ENCODE assay signal across 11 cellular contexts in genomic region chr10:74153123-74153522, GRCh38. TPM values are rescaled to one million over a fixed set of nuclear protein-coding genes. Genes with fewer than 3 reads are reported as not detected.
DNase-seq lines count a peak whose midpoint lies in the region; ATAC-seq and TF ChIP-seq lines count a peak whose summit lies in the region.
"Had no signal": no experiment of that assay in that cellular context is flagged by ENCODE, and none has a peak within 500 bp of the region (broad histone marks: within the 10 kb centered on the region; RNA-seq: fewer than 3 reads in every experiment).

No MANE protein-coding gene starts in this region.

- H3K9me3 Mint-ChIP-seq in endodermal cell (no peaks in the 10 kb centered on the region), progenitor cell of endocrine pancreas (ENCODE audit: low read depth) (no peaks in the 10 kb centered on the region)
- no peaks in the 10 kb centered on the region for H3K9me3 Mint-ChIP-seq in stimulated activated naive B cell treated with anti-CD40 and anti-IgM and Interleukin-4, amounts not matched to agents 10 μg/mL and 1 μg/mL and 100 μg/mL, for 72 hours

- peak overlapping the region; percentile 68 for H3K4me2 ChIP-seq in DOHH2 (ENCODE audit: low read length)

- no peak overlapping the region for H3K27ac ChIP-seq in DOHH2 (ENCODE audit: low read depth, low read length)
- no peak overlapping the region for H3K27ac ChIP-seq in endodermal cell (ENCODE audit: low read depth, low read length)
- no peak overlapping the region for H3K27ac ChIP-seq in stomach
- H3K27ac ChIP-seq: vagina had no signal

- H3K27me3 ChIP-seq in DOHH2 (ENCODE audit: control insufficient read depth, low read length) (no peaks in the 10 kb centered on the region), endodermal cell (ENCODE audit: control insufficient read depth, insufficient read depth, low read length, poor library complexity, severe bottlenecking) (no peaks in the 10 kb centered on the region), stomach (no peaks in the 10 kb centered on the region)
- H3K27me3 ChIP-seq: vagina had no signal

- TF ChIP-seq POLR2A in stomach (IDR thresholded peaks at IDR 0.05), result no peak

- H3K4me3 Mint-ChIP-seq in endodermal cell (no peak overlapping the region), progenitor cell of endocrine pancreas (ENCODE audit: low read depth) (peak overlapping the region; percentile 32)
- H3K4me3 Mint-ChIP-seq in stimulated activated naive B cell treated with anti-CD40 and anti-IgM and Interleukin-4, amounts not matched to agents 10 μg/mL and 1 μg/mL and 100 μg/mL, for 72 hours, result peak overlapping the region in 1 of 2 donors; percentile 63

- H3K4me3 ChIP-seq in DOHH2 (ENCODE audit: low read length), result peak overlapping the region; percentile 100
- peak overlapping the region; percentile 99 for H3K4me3 ChIP-seq in endodermal cell (ENCODE audit: low read length)
- no peak overlapping the region for H3K4me3 ChIP-seq in stomach
- H3K4me3 ChIP-seq: vagina had no signal

- TF ChIP-seq EP300 in stomach (IDR thresholded peaks at IDR 0.05), result no peak

- H3K9ac ChIP-seq in endodermal cell (ENCODE audit: extremely low read depth, low read length, poor library complexity, severe bottlenecking), result no peak overlapping the region

- H3K9me2 ChIP-seq in DOHH2 (replicated peaks; ENCODE audit: control insufficient read depth, low read length), result no peaks in the 10 kb centered on the region

- intact Hi-C loops in stomach (cut with DNase I; ENCODE audit: low total_unique reads), result no loop called here

- peak; percentile 15 for DNase-seq in M059J (ENCODE audit: low read depth)
- no peak for DNase-seq in endodermal cell
- DNase-seq in progenitor cell of endocrine pancreas (ENCODE audit: low spot score, unreplicated experiment), result no peak
- no peak for DNase-seq in stomach
- no peak for DNase-seq in stimulated activated naive B cell treated with anti-CD40 and anti-IgM and Interleukin-4, amounts not matched to agents 10 μg/mL and 1 μg/mL and 100 μg/mL, for 72 hours
- no peak for DNase-seq in activated naive CD4-positive, alpha-beta T cell treated with anti-CD3 and anti-CD28 coated beads, Interleukin-2, amount 50 U/mL, for 16 hours
- DNase-seq in pons (ENCODE audit: low spot score), result no peak
- DNase-seq: effector memory CD4-positive, alpha-beta T cell; T1000 had no signal

- peaks cover 15% of the 10 kb centered on the region for H3K4me1 Mint-ChIP-seq in endodermal cell
- peaks cover 11% of the 10 kb centered on the region for H3K4me1 Mint-ChIP-seq in progenitor cell of endocrine pancreas (ENCODE audit: low read depth)
- peaks cover 34 to 53% of the 10 kb centered on the region in 2 donors for H3K4me1 Mint-ChIP-seq in stimulated activated naive B cell treated with anti-CD40 and anti-IgM and Interleukin-4, amounts not matched to agents 10 μg/mL and 1 μg/mL and 100 μg/mL, for 72 hours

- H3K36me3 Mint-ChIP-seq in endodermal cell (ENCODE audit: low read depth) (peaks cover under 1% of the 10 kb centered on the region), progenitor cell of endocrine pancreas (ENCODE audit: insufficient read depth) (no peaks in the 10 kb centered on the region)
- peaks cover 3 to 11% of the 10 kb centered on the region in 2 donors for H3K36me3 Mint-ChIP-seq in stimulated activated naive B cell treated with anti-CD40 and anti-IgM and Interleukin-4, amounts not matched to agents 10 μg/mL and 1 μg/mL and 100 μg/mL, for 72 hours

- peaks cover 26% of the 10 kb centered on the region for H3K4me1 ChIP-seq in DOHH2 (ENCODE audit: control insufficient read depth, low read length)
- H3K4me1 ChIP-seq in endodermal cell (ENCODE audit: control insufficient read depth, insufficient read depth, low read length), result no peaks in the 10 kb centered on the region
- H3K4me1 ChIP-seq in stomach, result peaks cover 20 to 63% (median 40%) of the 10 kb centered on the region in 4 donors

- ATAC-seq in stimulated activated naive B cell treated with anti-CD40 and anti-IgM and Interleukin-4, amounts not matched to agents 10 μg/mL and 1 μg/mL and 100 μg/mL, for 72 hours (replicated peaks), result no peak

- H3K36me3 ChIP-seq in DOHH2 (ENCODE audit: control insufficient read depth, low read length), result peaks cover 8% of the 10 kb centered on the region
- peaks cover under 1% of the 10 kb centered on the region for H3K36me3 ChIP-seq in endodermal cell (ENCODE audit: control insufficient read depth, insufficient read depth, low read length)
- no peaks in the 10 kb centered on the region for H3K36me3 ChIP-seq in stomach
- H3K36me3 ChIP-seq: vagina had no signal

- H3F3A ChIP-seq in DOHH2 (ENCODE audit: control insufficient read depth, insufficient read depth), result 0 out of 2 replicates have a peak, but pooled peaks cover 2% of the 10 kb centered on the region

- H3K79me2 ChIP-seq in DOHH2 (ENCODE audit: control insufficient read depth, low read length), result peaks cover 78% of the 10 kb centered on the region

- WGBS in endodermal cell (ENCODE audit: insufficient coverage in 1 of 2, insufficient read length in 1 of 2), 2 experiments, result 84 to 100% methylated on average over 3 to 4 of the region's 4 CpGs
- WGBS in stomach, 5 donors, result 33 to 58% (median 49%) methylated on average over 4 of the region's 4 CpGs

- H3K9me3 ChIP-seq in DOHH2 (ENCODE audit: control insufficient read depth, insufficient read depth, low read length), result no peaks in the 10 kb centered on the region
- H3K9me3 ChIP-seq in endodermal cell (ENCODE audit: control insufficient read depth, low read length), result no peaks in the 10 kb centered on the region
- H3K9me3 ChIP-seq in stomach, result no peaks in the 10 kb centered on the region
- H3K9me3 ChIP-seq: vagina had no signal

- no peak overlapping the region for H3K27ac Mint-ChIP-seq in endodermal cell
- H3K27ac Mint-ChIP-seq in progenitor cell of endocrine pancreas, result peak overlapping the region; percentile 35
- no peak overlapping the region for H3K27ac Mint-ChIP-seq in stimulated activated naive B cell treated with anti-CD40 and anti-IgM and Interleukin-4, amounts not matched to agents 10 μg/mL and 1 μg/mL and 100 μg/mL, for 72 hours

- no peaks in the 10 kb centered on the region for H4K20me1 ChIP-seq in DOHH2 (ENCODE audit: control insufficient read depth, insufficient read depth, low read depth, low read length)

- H3K27me3 Mint-ChIP-seq in endodermal cell (ENCODE audit: insufficient read depth) (no peaks in the 10 kb centered on the region), progenitor cell of endocrine pancreas (no peaks in the 10 kb centered on the region)
- no peaks in the 10 kb centered on the region for H3K27me3 Mint-ChIP-seq in stimulated activated naive B cell treated with anti-CD40 and anti-IgM and Interleukin-4, amounts not matched to agents 10 μg/mL and 1 μg/mL and 100 μg/mL, for 72 hours

- TF ChIP-seq CTCF in DOHH2 (IDR thresholded peaks at IDR 0.05; ENCODE audit: low read depth, low read length, poor library complexity, severe bottlenecking) (no peak), endodermal cell (conservative IDR thresholded peaks at IDR 0.05) (peak; percentile 72), progenitor cell of endocrine pancreas (IDR thresholded peaks at IDR 0.05; ENCODE audit: unreplicated experiment) (peak; percentile 48), stomach (IDR thresholded peaks at IDR 0.05) (peak in 3 of 7 experiments; percentile 8 to 22 (median 17))

RNA-seq across cellular contexts. Expression of gene ADK, which starts 2.1 kb away (rescaled TPM):
- total RNA-seq in M059J (2014; rRNA removed; shearing (Covaris generic)), result 67.2 and 72.7 TPM in 2 replicates
- 10 to 100 TPM; 23.6 to 36.7 TPM for total RNA-seq in endodermal cell
- polyA plus RNA-seq in endodermal cell (2013, experiment 1 of 2), result 37.2 TPM
- polyA plus RNA-seq in endodermal cell (2013, experiment 2 of 2), result 39.2 TPM
- 20.7 and 24.4 TPM in 2 replicates for total RNA-seq in progenitor cell of endocrine pancreas
- 10 to 100 TPM in 4 of 5 donors, 1 to 10 TPM in 1; 7.2 to 66.1 (median 35.2) TPM for total RNA-seq in stomach
- polyA plus RNA-seq in stomach, result 10 to 100 TPM; 13.5 to 18.6 (median 16.7) TPM

RNA-seq across cellular contexts. Expression of gene AP3M1, which starts 2.5 kb away (rescaled TPM):
- total RNA-seq in M059J (2014; rRNA removed; shearing (Covaris generic)), result 26.4 and 38.6 TPM in 2 replicates
- total RNA-seq in endodermal cell, result 10 to 100 TPM; 47.2 to 53.5 TPM
- polyA plus RNA-seq in endodermal cell (2013, experiment 1 of 2), result 72.4 TPM
- 64.9 TPM for polyA plus RNA-seq in endodermal cell (2013, experiment 2 of 2)
- 49.7 and 51.7 TPM in 2 replicates for total RNA-seq in progenitor cell of endocrine pancreas
- 10 to 100 TPM in 2 of 5 donors, 1 to 10 TPM in 3; 3.5 to 28.1 (median 9.9) TPM for total RNA-seq in stomach
- 10 to 100 TPM in 2 of 3 donors, 1 to 10 TPM in 1; 8.6 to 14.1 (median 13.0) TPM for polyA plus RNA-seq in stomach

Comparison
In these comparisons a context has a peak if more than half of its experiments do, and no peak if none do; other contexts are left out.
1. H3K4me3 ChIP-seq: peak in DOHH2 (single experiment) and endodermal cell (single experiment); none in stomach (0 of 4).